Comparison of ENCODE assay signal across 1 cellular context in genomic region chr7:106480161-106480579, GRCh38.
A peak's percentile ranks its signal among the peaks of the same experiment; 100 is the strongest.
TF ChIP-seq lines count a peak whose summit lies in the region.

No MANE protein-coding gene starts in this region.

TF ChIP-seq in K562, 482 proteins besides CTCF, POLR2A, EP300 and RAD21 (continued from another document and continues in another):
- TF ChIP-seq ZNF197 (CRISPR knock-in tag; IDR thresholded peaks at IDR 0.05; ENCODE audit: low read depth) (no peak), MYBL2 (IDR thresholded peaks at IDR 0.05; ENCODE audit: low read depth) (0 out of 2 replicates have a peak, but pooled peaks have one; percentile 20), MYBL2 (CRISPR knock-in tag; IDR thresholded peaks at IDR 0.05; ENCODE audit: borderline replicate concordance) (no peak), C11orf30 (IDR thresholded peaks at IDR 0.05; ENCODE audit: low read depth) (peak; percentile 46; the same call in 1 of the 2 replicates), KLF16 (IDR thresholded peaks at IDR 0.05) (no peak), POLR2AphosphoS2 (IDR thresholded peaks at IDR 0.05; ENCODE audit: low read length) (no peak), FOXM1 (IDR thresholded peaks at IDR 0.05; ENCODE audit: low read depth) (no peak), FOXM1 (CRISPR knock-in tag; IDR thresholded peaks at IDR 0.05; ENCODE audit: low read depth) (no peak), TAF7 (tag; IDR thresholded peaks at IDR 0.05) (no peak), PHF20 (IDR thresholded peaks at IDR 0.05; ENCODE audit: partially characterized antibody) (no peak), TCF7L2 (IDR thresholded peaks at IDR 0.05; ENCODE audit: low read depth, low read length) (no peak), STAT6 (CRISPR knock-in tag; IDR thresholded peaks at IDR 0.05) (no peak), JUND (IDR thresholded peaks at IDR 0.05; ENCODE audit: borderline replicate concordance, low read depth, low read length) (no peak), JUND (tag; IDR thresholded peaks at IDR 0.05; ENCODE audit: borderline replicate concordance, low read depth, low read length) (no peak), ZNF717 (CRISPR knock-in tag; IDR thresholded peaks at IDR 0.05) (no peak), KAT8 (IDR thresholded peaks at IDR 0.05; ENCODE audit: low read depth) (no peak), MAFK (IDR thresholded peaks at IDR 0.05; ENCODE audit: low read length) (0 out of 2 replicates have a peak, but pooled peaks have one; percentile 20), HNRNPK (IDR thresholded peaks at IDR 0.05; ENCODE audit: low read depth, low read length, poor library complexity, severe bottlenecking) (no peak), MAFG (tag; conservative IDR thresholded peaks at IDR 0.05) (peak; percentile 58; the same call in 1 of the 2 replicates), CHD7 (IDR thresholded peaks at IDR 0.05; ENCODE audit: low read depth, low read length) (no peak), CREB3 (tag; conservative IDR thresholded peaks at IDR 0.05; ENCODE audit: low read depth) (no peak), TBP (optimal IDR thresholded peaks at IDR 0.05; ENCODE audit: low read depth, low read length) (peak; percentile 36), POLR2B (IDR thresholded peaks at IDR 0.05; ENCODE audit: low read depth, partially characterized antibody) (no peak), BRF2 (IDR thresholded peaks at IDR 0.05; ENCODE audit: borderline replicate concordance, insufficient read depth, insufficient read length) (no peak), MLX (CRISPR knock-in tag; conservative IDR thresholded peaks at IDR 0.05) (no peak), MTA3 (IDR thresholded peaks at IDR 0.05; ENCODE audit: borderline replicate concordance) (no peak), NFE2L1 (tag; IDR thresholded peaks at IDR 0.05; ENCODE audit: borderline replicate concordance, low read depth) (no peak), SETDB1 (IDR thresholded peaks at IDR 0.05; ENCODE audit: low read length) (no peak), BRF1 (IDR thresholded peaks at IDR 0.05; ENCODE audit: borderline replicate concordance, extremely low read depth, insufficient read length) (no peak), CREM (IDR thresholded peaks at IDR 0.05; ENCODE audit: low read depth) (no peak), PTTG1 (tag; IDR thresholded peaks at IDR 0.05; ENCODE audit: low read depth) (no peak), HES1 (IDR thresholded peaks at IDR 0.05; ENCODE audit: low read depth) (no peak), EHMT2 (IDR thresholded peaks at IDR 0.05) (no peak), E2F4 (CRISPR knock-in tag; IDR thresholded peaks at IDR 0.05; ENCODE audit: low read depth) (no peak), ZNF324 (CRISPR knock-in tag; IDR thresholded peaks at IDR 0.05) (no peak), ADNP (tag; IDR thresholded peaks at IDR 0.05) (peak; percentile 22; the same call in 1 of the 2 replicates), BDP1 (IDR thresholded peaks at IDR 0.05; ENCODE audit: insufficient read depth, insufficient read length) (no peak), ELK3 (CRISPR knock-in tag; IDR thresholded peaks at IDR 0.05) (no peak), NR2C2 (CRISPR knock-in tag; IDR thresholded peaks at IDR 0.05) (no peak), NR2C2 (tag; IDR thresholded peaks at IDR 0.05) (no peak), HDAC2 (IDR thresholded peaks at IDR 0.05) (no peak), KHSRP (IDR thresholded peaks at IDR 0.05) (no peak), TAL1 (IDR thresholded peaks at IDR 0.05) (no peak), PHTF2 (CRISPR knock-in tag; IDR thresholded peaks at IDR 0.05) (no peak), CREBBP (IDR thresholded peaks at IDR 0.05; ENCODE audit: low read depth, low read length) (no peak), IRF9 (tag; IDR thresholded peaks at IDR 0.05) (no peak), TFAM (CRISPR knock-in tag; conservative IDR thresholded peaks at IDR 0.05) (no peak)
